Comparison of ENCODE assay signal across 24 cellular contexts in genomic region chr7:148218603-148219002, GRCh38.
DNase-seq lines count a peak whose midpoint lies in the region; ATAC-seq and TF ChIP-seq lines count a peak whose summit lies in the region.
"Had no signal": no experiment of that assay in that cellular context is flagged by ENCODE, and none has a peak within 500 bp of the region (broad histone marks: within the 10 kb centered on the region; RNA-seq: fewer than 3 reads in every experiment).

No MANE protein-coding gene starts in this region.

- H3K27ac ChIP-seq in MM.1S (ENCODE audit: low read length) = no peak overlapping the region
- H3K27ac ChIP-seq: C4-2B, KMS-11 had no signal

- H4K20me1 ChIP-seq in MM.1S (ENCODE audit: insufficient read depth, low read length) = no peaks in the 10 kb centered on the region

- H3K9ac ChIP-seq in MM.1S (ENCODE audit: low read length) = no peak overlapping the region
- H3K9ac ChIP-seq: KMS-11 had no signal

- H3F3A ChIP-seq in MM.1S (ENCODE audit: insufficient read depth, low read length) = no peaks in the 10 kb centered on the region

- DNase-seq in MM.1S (peak; percentile 26), head of caudate nucleus (no peak), D341Med (ENCODE audit: low spot score) (no peak), NCI-H226 (no peak)
- DNase-seq: Calu3; CD8-positive, alpha-beta memory T cell; DMS53; GF-D8; IMR-90; NCI-H1105; NCI-H2029 treated with DMSO at 0.1 percent for 48 hours; NCI-H2171; NCI-H526; SHP77; SW 1271; T-helper 17 cell had no signal

- ATAC-seq in GM18517 (IDR thresholded peaks at IDR 0.05; ENCODE audit: unreplicated experiment) (peak; percentile 61), GM21576 (IDR thresholded peaks at IDR 0.05; ENCODE audit: unreplicated experiment) (peak; percentile 70), HG03175 (IDR thresholded peaks at IDR 0.05; ENCODE audit: unreplicated experiment) (peak; percentile 59), HG03439 (IDR thresholded peaks at IDR 0.05; ENCODE audit: unreplicated experiment) (no peak)
- ATAC-seq: GM23338, T-helper 17 cell had no signal

- no peak overlapping the region for H3K4me3 ChIP-seq in MM.1S (ENCODE audit: low read length)
- H3K4me3 ChIP-seq: GM23338, HAP-1 had no signal

- H3K9me2 ChIP-seq in MM.1S (replicated peaks; ENCODE audit: insufficient read depth, low read length) = no peaks in the 10 kb centered on the region

- H3K9me3 ChIP-seq in MM.1S (replicated peaks; ENCODE audit: insufficient read depth, low read length) = no peaks in the 10 kb centered on the region
- H3K9me3 ChIP-seq: HAP-1 had no signal

- H3K4me1 ChIP-seq in MM.1S (ENCODE audit: low read length) = no peaks in the 10 kb centered on the region
- H3K4me1 ChIP-seq: HAP-1 had no signal

- no peak overlapping the region for H3K4me2 ChIP-seq in MM.1S (ENCODE audit: low read depth, low read length)
- H3K4me2 ChIP-seq: GM23338, KMS-11 had no signal

- no peak overlapping the region for H2AFZ ChIP-seq in MM.1S (ENCODE audit: low read length)
- H2AFZ ChIP-seq: GM23338 had no signal

- no peaks in the 10 kb centered on the region for H3K27me3 ChIP-seq in MM.1S (replicated peaks; ENCODE audit: insufficient read depth, low read length)

- no peak for TF ChIP-seq CTCF in MM.1S (IDR thresholded peaks at IDR 0.05; ENCODE audit: low read length)

- H3K36me3 ChIP-seq in MM.1S (replicated peaks; ENCODE audit: insufficient read depth, low read length) = no peaks in the 10 kb centered on the region
- H3K36me3 ChIP-seq: HAP-1 had no signal

- intact Hi-C loops in head of caudate nucleus (cut with DNase I) = no loop called here

- H3K79me2 ChIP-seq in MM.1S (ENCODE audit: low read length) = no peaks in the 10 kb centered on the region
